In the genomic region with DNA sequence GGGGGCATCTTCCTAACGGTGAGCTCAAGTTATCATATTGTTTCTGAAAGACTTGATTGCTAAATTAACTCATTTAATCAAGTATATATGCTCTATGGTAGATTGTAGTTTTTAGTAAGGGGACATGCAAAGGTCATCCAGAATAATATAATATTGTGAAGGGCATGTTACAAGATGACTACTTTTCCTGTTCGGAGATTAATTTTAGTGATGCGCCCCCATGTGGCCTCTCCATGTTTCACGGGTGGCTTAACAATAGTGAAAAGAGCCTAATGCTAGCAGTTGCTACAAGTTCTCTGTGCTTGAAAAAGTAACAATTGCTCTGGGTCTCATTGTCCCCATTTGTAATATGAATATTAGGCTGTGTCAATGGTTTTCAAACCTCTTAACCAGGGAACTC, we compare ENCODE assay signal across 9 cellular contexts. TPM values are rescaled to one million over a fixed set of nuclear protein-coding genes. Genes with fewer than 3 reads are reported as not detected.
A peak's percentile ranks its signal among the peaks of the same experiment; 100 is the strongest.
DNase-seq lines count a peak whose midpoint lies in the region; ATAC-seq and TF ChIP-seq lines count a peak whose summit lies in the region.
"Had no signal": no experiment of that assay in that cellular context is flagged by ENCODE, and none has a peak within 500 bp of the region (broad histone marks: within the 10 kb centered on the region; RNA-seq: fewer than 3 reads in every experiment).

No MANE protein-coding gene starts in this region.

- H3K9me2 ChIP-seq in SU-DHL-6 (replicated peaks; ENCODE audit: insufficient read depth, low read length), result no peaks in the 10 kb centered on the region

- H3K9me3 ChIP-seq in HAP-1, result no peaks in the 10 kb centered on the region
- no peaks in the 10 kb centered on the region for H3K9me3 ChIP-seq in SU-DHL-6 (ENCODE audit: insufficient read depth, low read length)
- H3K9me3 ChIP-seq in right lobe of liver, result no peaks in the 10 kb centered on the region

- H3K4me1 Mint-ChIP-seq in Calu3 (ENCODE audit: low read depth, unreplicated experiment), result peaks cover 32% of the 10 kb centered on the region

- no peaks in the 10 kb centered on the region for H3K36me3 Mint-ChIP-seq in Calu3 (ENCODE audit: insufficient read depth, unreplicated experiment)
- H3K36me3 Mint-ChIP-seq: natural killer cell treated with Interleukin-12 subunit alpha and Interleukin-12 subunit beta and Interleukin-15 and Interleukin-18, amount 100 ng/mL, for 72 hours had no signal

- H3K9ac ChIP-seq in SU-DHL-6 (ENCODE audit: low read length), result no peak overlapping the region

- H3K79me2 ChIP-seq in SU-DHL-6 (ENCODE audit: insufficient read depth, low read length), result no peaks in the 10 kb centered on the region

- in situ Hi-C loops in HAP-1 (cut with MboI; ENCODE audit: low sequenced_read_pairs), result no loop called here

- H3K27me3 Mint-ChIP-seq in Calu3 (ENCODE audit: unreplicated experiment), result no peaks in the 10 kb centered on the region

- DNase-seq in Calu3 (peak; percentile 53), HAP-1 (ENCODE audit: low spot score in 2 of 2) (peak; percentile 31 to 74), astrocyte of the hippocampus (ENCODE audit: low read depth, low spot score) (peak; percentile 26), right lobe of liver (peak in 2 of 3 donors; percentile 28 to 42), superior temporal gyrus (ENCODE audit: extremely low spot score) (peak; percentile 62)

- BruUV-seq in Calu3 (replicated peaks; lab: Mats Ljungman, UMichigan), result no TSS peak

- H3K36me3 ChIP-seq in HAP-1 (replicated peaks), result no peaks in the 10 kb centered on the region
- H3K36me3 ChIP-seq in SU-DHL-6 (ENCODE audit: low read length), result no peaks in the 10 kb centered on the region
- no peaks in the 10 kb centered on the region for H3K36me3 ChIP-seq in right lobe of liver

- H3K4me3 ChIP-seq in HAP-1, result no peak overlapping the region
- no peak overlapping the region for H3K4me3 ChIP-seq in SU-DHL-6 (ENCODE audit: insufficient read depth, low read length, poor library complexity, severe bottlenecking)
- no peak overlapping the region for H3K4me3 ChIP-seq in right lobe of liver

- intact Hi-C loops in Calu3 (cut with micrococcal nuclease; ENCODE audit: unreplicated experiment), result loop anchor here (10.0 kb wide), 1 partner anchor 229 kb away; no protein-coding TSS in a partner anchor
- intact Hi-C loops in right lobe of liver (cut with DNase I), result loop anchor here in 1 of 2 donors (10.0 kb wide), 1 partner anchor 1221 kb away; no protein-coding TSS in a partner anchor

- no peaks in the 10 kb centered on the region for H3F3A ChIP-seq in SU-DHL-6 (ENCODE audit: insufficient read depth)

- TF ChIP-seq CTCF in Calu3 (IDR thresholded peaks at IDR 0.05; ENCODE audit: unreplicated experiment), result peak; percentile 50
- peak; percentile 34 for TF ChIP-seq CTCF in SU-DHL-6 (IDR thresholded peaks at IDR 0.05; ENCODE audit: insufficient read depth, low read length, poor library complexity, severe bottlenecking)
- TF ChIP-seq CTCF in right lobe of liver (IDR thresholded peaks at IDR 0.05), result peak; percentile 52 to 73 (median 68)

- no peak overlapping the region for H2AFZ ChIP-seq in SU-DHL-6 (ENCODE audit: low read depth, low read length, severe bottlenecking)

- TF ChIP-seq POLR2A in right lobe of liver (IDR thresholded peaks at IDR 0.05), result no peak

- no peak overlapping the region for H3K4me2 ChIP-seq in SU-DHL-6 (ENCODE audit: low read depth, low read length, poor library complexity, severe bottlenecking)

- CTCF ChIA-PET in Calu3 (lab: Charles Lee), result interaction anchor here (0.6 to 1.1 kb wide), 4 partner anchors 20 to 1493 kb away, joined by 3 to 7 read pairs (median 5); no protein-coding TSS in a partner anchor

- 22% methylated on average over 4 of the region's 4 CpGs for WGBS in right lobe of liver (ENCODE audit: insufficient coverage, low coverage, low lambda C conversion rate, missing lambda C conversion rate)

- H3K4me1 ChIP-seq in HAP-1, result peaks cover 14% of the 10 kb centered on the region
- peaks cover 0 to 5% (median 2%) of the 10 kb centered on the region in 4 donors for H3K4me1 ChIP-seq in right lobe of liver

- H3K27ac ChIP-seq in SU-DHL-6 (ENCODE audit: low read depth, low read length) (no peak overlapping the region), right lobe of liver (no peak overlapping the region)

- H3K27ac Mint-ChIP-seq in Calu3 (ENCODE audit: unreplicated experiment), result no peak overlapping the region
- H3K27ac Mint-ChIP-seq: natural killer cell treated with Interleukin-12 subunit alpha and Interleukin-12 subunit beta and Interleukin-15 and Interleukin-18, amount 100 ng/mL, for 72 hours had no signal

- H3K9me3 Mint-ChIP-seq in Calu3 (ENCODE audit: low read depth, unreplicated experiment), result no peaks in the 10 kb centered on the region
- H3K9me3 Mint-ChIP-seq: natural killer cell treated with Interleukin-12 subunit alpha and Interleukin-12 subunit beta and Interleukin-15 and Interleukin-18, amount 100 ng/mL, for 72 hours had no signal

- H3K27me3 ChIP-seq in HAP-1 (ENCODE audit: low read depth) (peaks cover 10% of the 10 kb centered on the region; the same call in 1 of the 2 replicates), SU-DHL-6 (ENCODE audit: low read length) (no peaks in the 10 kb centered on the region), right lobe of liver (no peaks in the 10 kb centered on the region)

- no peaks in the 10 kb centered on the region for H4K20me1 ChIP-seq in SU-DHL-6 (ENCODE audit: low read depth, low read length)

- no peak overlapping the region for H3K4me3 Mint-ChIP-seq in Calu3 (ENCODE audit: low read depth, unreplicated experiment)
- H3K4me3 Mint-ChIP-seq: natural killer cell treated with Interleukin-12 subunit alpha and Interleukin-12 subunit beta and Interleukin-15 and Interleukin-18, amount 100 ng/mL, for 72 hours had no signal

- ATAC-seq in right lobe of liver (peak; percentile 27 to 48 (median 42)), HG03457 (IDR thresholded peaks at IDR 0.05; ENCODE audit: unreplicated experiment) (no peak), GM19455 (IDR thresholded peaks at IDR 0.05; ENCODE audit: unreplicated experiment) (no peak)

RNA-seq across cellular contexts. Expression of gene SMPX, which starts 12.2 kb away (rescaled TPM):
- not detected in 2 replicates for total RNA-seq in Calu3 (2022)
- total RNA-seq in right lobe of liver, result 1 to 10 TPM in 1 of 6 experiments, under 1 TPM in 4, not detected in 1; 0.32 to 1.1 (median 0.56) TPM
- total RNA-seq: natural killer cell treated with Interleukin-12 subunit alpha and Interleukin-12 subunit beta and Interleukin-15 and Interleukin-18, amount 100 ng/mL, for 72 hours had no signal

Comparison
In these comparisons a context has a peak if more than half of its experiments do, and no peak if none do; other contexts are left out.
1. ATAC-seq: peak in right lobe of liver (4 of 4); none in HG03457 (single experiment) and GM19455 (single experiment).
2. Peak in every context shown above with its lines, with median percentiles within 50 percentile points of each other: DNase-seq and CTCF ChIP-seq.